In the genomic region with DNA sequence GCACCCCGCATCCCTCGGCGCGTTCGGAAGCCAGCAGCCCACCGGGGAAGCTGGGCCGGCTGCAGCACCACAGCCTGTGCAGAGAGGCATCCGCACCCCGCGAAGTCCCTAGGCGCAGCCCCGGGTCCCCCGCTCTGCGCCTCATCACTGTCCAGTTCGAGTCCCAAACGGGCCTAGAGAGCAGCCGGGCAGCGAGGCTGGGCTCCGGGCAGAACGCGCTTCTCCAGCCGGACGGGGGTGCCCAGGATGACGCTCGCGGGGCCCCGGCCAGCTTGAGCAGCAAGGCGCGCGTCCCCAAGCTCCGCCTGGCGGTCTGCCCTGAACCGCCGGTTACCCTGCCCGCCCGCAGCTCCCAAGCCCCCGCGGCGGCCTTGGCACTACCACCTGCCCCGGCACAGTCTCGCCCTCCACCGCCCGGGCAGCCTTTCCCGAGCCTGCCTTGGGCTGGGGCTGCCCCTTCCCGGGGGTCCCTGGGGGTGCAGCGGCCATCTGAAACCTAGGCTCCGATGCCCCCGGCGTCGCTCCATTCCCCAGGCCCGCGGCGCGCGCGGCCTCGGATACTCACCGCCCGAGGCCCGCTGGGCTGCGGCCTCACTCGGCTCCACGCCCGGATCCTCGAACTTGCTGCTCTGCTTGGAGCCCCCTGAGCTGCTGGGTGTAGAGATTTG, we compare ENCODE assay signal across 7 cellular contexts. TPM values are rescaled to one million over a fixed set of nuclear protein-coding genes. Genes with fewer than 3 reads are reported as not detected.
DNase-seq lines count a peak whose midpoint lies in the region; ATAC-seq and TF ChIP-seq lines count a peak whose summit lies in the region.

No MANE protein-coding gene starts in this region.

- H3K36me3 ChIP-seq in transverse colon, result no peaks in the 10 kb centered on the region

- H3K27ac ChIP-seq in foreskin keratinocyte (no peak overlapping the region), transverse colon (peak overlapping the region; percentile 57 to 65 (median 62))

- no peaks in the 10 kb centered on the region for H3K4me1 ChIP-seq in foreskin keratinocyte
- peaks cover 0 to 27% (median 15%) of the 10 kb centered on the region in 4 donors for H3K4me1 ChIP-seq in transverse colon

- no peaks in the 10 kb centered on the region for H3K36me3 Mint-ChIP-seq in activated T-helper 1 cell treated with anti-CD3 and anti-CD28 coated beads, Interleukin-12 subunit alpha, Interleukin-12 subunit beta, Interleukin-2, Interleukin-4 antibody, amounts not matched to agents 30 ng/mL and 10 ng/mL and 1 ng/mL, durations not matched to agents 14 hours and 24 hours and 36 hours (ENCODE audit: low read depth)
- no peaks in the 10 kb centered on the region for H3K36me3 Mint-ChIP-seq in nephron (ENCODE audit: low read depth)

- no peak overlapping the region for H3K27ac Mint-ChIP-seq in activated T-helper 1 cell treated with anti-CD3 and anti-CD28 coated beads, Interleukin-12 subunit alpha, Interleukin-12 subunit beta, Interleukin-2, Interleukin-4 antibody, amounts not matched to agents 30 ng/mL and 10 ng/mL and 1 ng/mL, durations not matched to agents 14 hours and 24 hours and 36 hours
- H3K27ac Mint-ChIP-seq in nephron, result peak overlapping the region; percentile 81 to 94 (median 92)

- peak; percentile 25 for TF ChIP-seq CTCF in GM12864 (IDR thresholded peaks at IDR 0.05; ENCODE audit: low read depth, low read length, missing control alignments)
- peak; percentile 34 for TF ChIP-seq CTCF in foreskin keratinocyte (conservative IDR thresholded peaks at IDR 0.05)
- peak in 1 of 3 experiments; percentile 30 for TF ChIP-seq CTCF in nephron (IDR thresholded peaks at IDR 0.05; ENCODE audit: unreplicated experiment in 3 of 3)
- peak in 1 of 5 experiments; percentile 8 for TF ChIP-seq CTCF in transverse colon (IDR thresholded peaks at IDR 0.05)

- in situ Hi-C loops in transverse colon (cut with MboI; ENCODE audit: low pct_ligation_motif_present in 1 of 4, low pct_unique_long_range_greater_than_20kb in 1 of 4, low sequenced_read_pairs in 3 of 4), result no loop called here

- peak overlapping the region; percentile 88 for H3K4me3 Mint-ChIP-seq in activated T-helper 1 cell treated with anti-CD3 and anti-CD28 coated beads, Interleukin-12 subunit alpha, Interleukin-12 subunit beta, Interleukin-2, Interleukin-4 antibody, amounts not matched to agents 30 ng/mL and 10 ng/mL and 1 ng/mL, durations not matched to agents 14 hours and 24 hours and 36 hours
- H3K4me3 Mint-ChIP-seq in nephron, result peak overlapping the region; percentile 97 to 100 (median 99)

- no peaks in the 10 kb centered on the region for H3K9me3 ChIP-seq in transverse colon

- peaks cover 13% of the 10 kb centered on the region for H3K27me3 ChIP-seq in foreskin keratinocyte
- no peaks in the 10 kb centered on the region for H3K27me3 ChIP-seq in transverse colon

- intact Hi-C loops in activated T-helper 1 cell treated with anti-CD3 and anti-CD28 coated beads, Interleukin-12 subunit alpha, Interleukin-12 subunit beta, Interleukin-2, Interleukin-4 antibody, amounts not matched to agents 30 ng/mL and 10 ng/mL and 1 ng/mL, durations not matched to agents 14 hours and 24 hours and 36 hours (cut with micrococcal nuclease), result loop anchor here (1.0 to 10.0 kb wide), 10 partner anchors 13 to 644 kb away; partner anchors contain the start of genes CAB39, FBXO36, SP140 and TRIP12
- intact Hi-C loops in transverse colon (cut with DNase I; ENCODE audit: low total_unique reads), result no loop called here

- H3K4me3 ChIP-seq in GM12864 (ENCODE audit: low read depth, low read length) (peak overlapping the region; percentile 64), transverse colon (peak overlapping the region; percentile 43 to 75 (median 66))

- H3K27me3 Mint-ChIP-seq in activated T-helper 1 cell treated with anti-CD3 and anti-CD28 coated beads, Interleukin-12 subunit alpha, Interleukin-12 subunit beta, Interleukin-2, Interleukin-4 antibody, amounts not matched to agents 30 ng/mL and 10 ng/mL and 1 ng/mL, durations not matched to agents 14 hours and 24 hours and 36 hours (ENCODE audit: insufficient read depth), result peaks cover 21% of the 10 kb centered on the region
- peaks cover 23% of the 10 kb centered on the region for H3K27me3 Mint-ChIP-seq in nephron (ENCODE audit: low read depth)

- TF ChIP-seq POLR2A in transverse colon (IDR thresholded peaks at IDR 0.05), result no peak

- WGBS in transverse colon (ENCODE audit: low coverage in 1 of 2), 2 donors, result 2% methylated on average over 31 of the region's 65 CpGs; no CpG with 5 or more reads in 1 of the 2 donors

- no peak for DNase-seq in GM12864 (ENCODE audit: low read depth)
- DNase-seq in NCI-H69 (lab: John Stamatoyannopoulos, UW), result peak; percentile 71
- peak; percentile 22 for DNase-seq in activated T-helper 1 cell treated with anti-CD3 and anti-CD28 coated beads, Interleukin-12 subunit alpha, Interleukin-12 subunit beta, Interleukin-2, Interleukin-4 antibody, amounts not matched to agents 30 ng/mL and 10 ng/mL and 1 ng/mL, durations not matched to agents 14 hours and 24 hours and 36 hours (ENCODE audit: low spot score)
- DNase-seq in foreskin keratinocyte, result peak in 1 of 2 donors; percentile 21
- DNase-seq in transverse colon, result peak; percentile 53

- peak; percentile 48 for ATAC-seq in HG02642 (IDR thresholded peaks at IDR 0.05; ENCODE audit: poor library complexity, unreplicated experiment)
- ATAC-seq in foreskin keratinocyte, result peak; percentile 44

- TF ChIP-seq EP300 in transverse colon (IDR thresholded peaks at IDR 0.05; ENCODE audit: low read depth), result no peak

- H3K4me1 Mint-ChIP-seq in activated T-helper 1 cell treated with anti-CD3 and anti-CD28 coated beads, Interleukin-12 subunit alpha, Interleukin-12 subunit beta, Interleukin-2, Interleukin-4 antibody, amounts not matched to agents 30 ng/mL and 10 ng/mL and 1 ng/mL, durations not matched to agents 14 hours and 24 hours and 36 hours (ENCODE audit: low read depth), result peaks cover 22% of the 10 kb centered on the region
- H3K4me1 Mint-ChIP-seq in nephron, result peaks cover 9% of the 10 kb centered on the region

- H3K9me3 Mint-ChIP-seq in activated T-helper 1 cell treated with anti-CD3 and anti-CD28 coated beads, Interleukin-12 subunit alpha, Interleukin-12 subunit beta, Interleukin-2, Interleukin-4 antibody, amounts not matched to agents 30 ng/mL and 10 ng/mL and 1 ng/mL, durations not matched to agents 14 hours and 24 hours and 36 hours, result no peaks in the 10 kb centered on the region
- no peaks in the 10 kb centered on the region for H3K9me3 Mint-ChIP-seq in nephron

RNA-seq across cellular contexts. Expression of gene SLC16A14, which starts 0.6 kb away (rescaled TPM):
- 3.1 and 3.3 TPM in 2 replicates for total RNA-seq in activated T-helper 1 cell treated with anti-CD3 and anti-CD28 coated beads, Interleukin-12 subunit alpha, Interleukin-12 subunit beta, Interleukin-2, Interleukin-4 antibody, amounts not matched to agents 30 ng/mL and 10 ng/mL and 1 ng/mL, durations not matched to agents 14 hours and 24 hours and 36 hours
- total RNA-seq in foreskin keratinocyte (0.81 and 0.92 TPM in 2 replicates), transverse colon (1 to 10 TPM in 2 of 4 donors, under 1 TPM in 1, not detected in 1; 0.68 to 3.2 (median 3.0) TPM)
- polyA plus RNA-seq in foreskin keratinocyte, result 0.47 and 0.90 TPM in 2 replicates
